Comparison of ENCODE assay signal across 8 cellular contexts in the genomic region with DNA sequence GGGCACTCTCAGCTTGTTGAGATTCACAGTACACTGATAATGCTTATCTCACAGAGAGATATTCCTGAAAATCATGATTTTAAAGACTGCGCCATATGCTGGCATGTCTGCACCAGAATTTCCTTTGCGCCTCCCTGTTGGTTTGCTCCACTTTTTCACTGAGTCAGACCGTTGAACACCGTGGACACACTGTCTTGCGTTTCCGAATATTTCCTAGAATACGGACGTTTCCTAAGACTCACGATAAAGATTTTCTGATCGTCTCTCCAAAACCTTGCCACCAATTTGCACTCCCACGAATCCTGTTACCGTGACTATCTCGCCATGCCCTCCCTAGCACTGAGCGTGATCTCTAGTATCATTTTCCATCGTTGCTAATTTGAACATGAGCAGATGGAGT. TPM values are rescaled to one million over a fixed set of nuclear protein-coding genes. Genes with fewer than 3 reads are reported as not detected.
A peak's percentile ranks its signal among the peaks of the same experiment; 100 is the strongest.
DNase-seq lines count a peak whose midpoint lies in the region; ATAC-seq and TF ChIP-seq lines count a peak whose summit lies in the region.

No MANE protein-coding gene starts in this region.

- DNase-seq in heart left ventricle (no peak), left cardiac atrium (no peak), cerebellum (ENCODE audit: low spot score) (peak; percentile 45), vagina (ENCODE audit: extremely low spot score in 2 of 2) (no peak), NCI-H510A treated with DMSO at 0.1 percent for 48 hours (lab: John Stamatoyannopoulos, UW) (no peak)
- DNase-seq in stimulated activated CD4-positive, alpha-beta T cell treated with anti-CD3 and anti-CD28 coated beads, Interleukin-4, amount 100 ng/mL, for 1 hour = no peak

- no peak for TF ChIP-seq CTCF in heart left ventricle (IDR thresholded peaks at IDR 0.05)
- TF ChIP-seq CTCF in vagina (IDR thresholded peaks at IDR 0.05) = no peak

- peak overlapping the region; percentile 64 to 89 (median 82) for H3K4me3 ChIP-seq in heart left ventricle
- peak overlapping the region; percentile 79 for H3K4me3 ChIP-seq in mucosa of rectum (ENCODE audit: low read length in 2 of 2)
- H3K4me3 ChIP-seq in vagina = peak overlapping the region; percentile 65 to 71

- intact Hi-C loops in heart left ventricle (cut with DNase I) (loop anchor here (1.0 to 5.0 kb wide), 7 partner anchors 43 to 88 kb away; partner anchors contain the start of gene MTARC2 (in 1 of the 10)), left cardiac atrium (cut with DNase I) (loop anchor here (2.0 to 5.0 kb wide), 2 partner anchors 43 kb away; no protein-coding TSS in a partner anchor), vagina (cut with DNase I) (loop anchor here (5.0 kb wide), 1 partner anchor 43 kb away; no protein-coding TSS in a partner anchor)

- no peaks in the 10 kb centered on the region for H3K9me3 ChIP-seq in heart left ventricle
- H3K9me3 ChIP-seq in mucosa of rectum (ENCODE audit: control insufficient read depth in 2 of 2, low read length in 2 of 2) = no peaks in the 10 kb centered on the region
- no peaks in the 10 kb centered on the region for H3K9me3 ChIP-seq in vagina

- no peaks in the 10 kb centered on the region for H3K27me3 ChIP-seq in heart left ventricle
- H3K27me3 ChIP-seq in mucosa of rectum (ENCODE audit: control insufficient read depth in 2 of 2, insufficient read depth in 2 of 2, low read length in 2 of 2) = no peaks in the 10 kb centered on the region
- H3K27me3 ChIP-seq in vagina = no peaks in the 10 kb centered on the region

- peak in 1 of 4 donors; percentile 19 for ATAC-seq in heart left ventricle
- ATAC-seq in left cardiac atrium = no peak
- no peak for ATAC-seq in HG03460 (IDR thresholded peaks at IDR 0.05; ENCODE audit: unreplicated experiment)

- H3K9ac ChIP-seq in mucosa of rectum (ENCODE audit: low read depth in 1 of 2, low read length in 2 of 2) = no peak overlapping the region

- TF ChIP-seq POLR2A in heart left ventricle (IDR thresholded peaks at IDR 0.05) = no peak
- no peak for TF ChIP-seq POLR2A in vagina (IDR thresholded peaks at IDR 0.05)

- H3K4me1 ChIP-seq in heart left ventricle = peaks cover 0 to 17% (median 4%) of the 10 kb centered on the region in 12 donors
- H3K4me1 ChIP-seq in mucosa of rectum (ENCODE audit: control insufficient read depth in 2 of 2, insufficient read depth in 2 of 2, low read length in 2 of 2) = peaks cover 11 to 14% of the 10 kb centered on the region in 2 donors
- H3K4me1 ChIP-seq in vagina = no peaks in the 10 kb centered on the region

- H3K27ac ChIP-seq in heart left ventricle (no peak overlapping the region), mucosa of rectum (ENCODE audit: low read depth in 2 of 2, low read length in 2 of 2) (no peak overlapping the region), vagina (no peak overlapping the region)

- H3K36me3 ChIP-seq in heart left ventricle (no peaks in the 10 kb centered on the region), mucosa of rectum (ENCODE audit: control insufficient read depth in 2 of 2, insufficient read depth in 2 of 2, low read length in 2 of 2) (no peaks in the 10 kb centered on the region), vagina (no peaks in the 10 kb centered on the region)

- 31 to 44% (median 35%) methylated on average over 15 of the region's 15 CpGs for WGBS in heart left ventricle, 4 donors

RNA-seq across cellular contexts. Expression of gene C1orf115, which starts 0.5 kb away (rescaled TPM):
- total RNA-seq in heart left ventricle = 10 to 100 TPM in 8 of 9 donors, 1 to 10 TPM in 1; 8.5 to 39.0 (median 15.4) TPM
- 10 to 100 TPM; 17.5 TPM for polyA plus RNA-seq in heart left ventricle
- total RNA-seq in left cardiac atrium = 10 to 100 TPM; 22.9 to 31.2 TPM
- total RNA-seq in cerebellum = 11.1 TPM
- 11.0 TPM for total RNA-seq in vagina

RNA-seq across cellular contexts. Expression of gene MTARC2, which starts 58.4 kb away (rescaled TPM):
- total RNA-seq in heart left ventricle (10 to 100 TPM; 16.5 to 29.1 (median 24.2) TPM), left cardiac atrium (10 to 100 TPM; 28.7 to 32.7 TPM), cerebellum (7.0 TPM), vagina (14.7 TPM)
- polyA plus RNA-seq in heart left ventricle = 10 to 100 TPM; 10.4 to 17.3 TPM
